31 cellular contexts compared by ENCODE assay signal in genomic region chr13:37690361-37690760, GRCh38.
"Had no signal": no experiment of that assay in that cellular context is flagged by ENCODE, and none has a peak within 500 bp of the region (broad histone marks: within the 10 kb centered on the region; RNA-seq: fewer than 3 reads in every experiment).

No MANE protein-coding gene starts in this region.

- ATAC-seq: activated CD4-positive, alpha-beta T cell treated with anti-CD3 and anti-CD28 coated beads for 36 hours; activated CD8-positive, alpha-beta memory T cell treated with anti-CD3 and anti-CD28 coated beads, Interleukin-2, amount 10 ng/mL, durations not matched to agents 7 days and 5 days; activated CD8-positive, alpha-beta T cell treated with anti-CD3 and anti-CD28 coated beads, Interleukin-2, amount 10 ng/mL, durations not matched to agents 7 days and 5 days; activated naive CD8-positive, alpha-beta T cell treated with anti-CD3 and anti-CD28 coated beads, Interleukin-2, amount 50 U/mL, for 24 hours; body of pancreas; heart left ventricle; T-cell had no signal

- H3K27me3 ChIP-seq: adrenal gland, body of pancreas, cardiac muscle cell, dorsolateral prefrontal cortex, esophagus muscularis mucosa, heart left ventricle had no signal

- DNase-seq: activated CD4-positive, alpha-beta memory T cell treated with anti-CD3 and anti-CD28 coated beads for 36 hours; activated CD4-positive, alpha-beta T cell treated with anti-CD3 and anti-CD28 coated beads for 36 hours; activated CD4-positive, alpha-beta T cell treated with anti-CD3 and anti-CD28 coated beads, Interleukin-2, amount 10 ng/mL, durations not matched to agents 24 days and 14 days; activated CD4-positive, CD25-positive, alpha-beta regulatory T cell; activated CD4-positive, CD25-positive, alpha-beta regulatory T cell treated with anti-CD3 and anti-CD28 coated beads, Interleukin-2, amount 50 U/mL, for 72 hours; activated CD8-positive, alpha-beta memory T cell treated with anti-CD3 and anti-CD28 coated beads, Interleukin-2, amount 10 ng/mL, durations not matched to agents 7 days and 5 days; activated CD8-positive, alpha-beta memory T cell treated with anti-CD3 and anti-CD28 coated beads, Interleukin-2, amount 50 U/mL, for 4 hours; activated CD8-positive, alpha-beta T cell treated with anti-CD3 and anti-CD28 coated beads, Interleukin-2, amount 10 ng/mL, durations not matched to agents 7 days and 5 days; activated effector memory CD4-positive, alpha-beta T cell treated with anti-CD3 and anti-CD28 coated beads, Interleukin-2, amount 50 U/mL, for 16 hours; activated naive CD4-positive, alpha-beta T cell treated with anti-CD3 and anti-CD28 coated beads for 36 hours; activated naive CD8-positive, alpha-beta T cell treated with anti-CD3 and anti-CD28 coated beads for 36 hours; activated naive CD8-positive, alpha-beta T cell treated with anti-CD3 and anti-CD28 coated beads, Interleukin-2, amount 50 U/mL, for 24 hours; activated T-cell treated with anti-CD3 and anti-CD28 coated beads, Interleukin-2, amount 50 U/mL, for 1 hour; activated T-cell treated with anti-CD3 and anti-CD28 coated beads, Interleukin-2, amount 50 U/mL, for 48 hours; adrenal gland; amygdala; aorta; body of pancreas; central memory CD4-positive, alpha-beta T cell; dorsolateral prefrontal cortex; effector memory CD4-positive, alpha-beta T cell; endodermal cell; erythroblast; foreskin melanocyte; heart left ventricle; SW 1271; T-cell; T1000 had no signal

- H3K36me3 ChIP-seq: adrenal gland, cardiac muscle cell, esophagus muscularis mucosa, heart left ventricle had no signal

- H3K9me3 ChIP-seq: adrenal gland, body of pancreas, esophagus muscularis mucosa, heart left ventricle had no signal

- H3K4me1 ChIP-seq: adrenal gland, body of pancreas, esophagus muscularis mucosa, heart left ventricle had no signal

- H3K4me3 ChIP-seq: adrenal gland, body of pancreas, cardiac muscle cell, coronary artery, dorsolateral prefrontal cortex, esophagus muscularis mucosa, heart left ventricle had no signal

- H3K27ac ChIP-seq: adrenal gland, body of pancreas, cardiac muscle cell, coronary artery, dorsolateral prefrontal cortex, esophagus muscularis mucosa, heart left ventricle had no signal
